In the genomic region with DNA sequence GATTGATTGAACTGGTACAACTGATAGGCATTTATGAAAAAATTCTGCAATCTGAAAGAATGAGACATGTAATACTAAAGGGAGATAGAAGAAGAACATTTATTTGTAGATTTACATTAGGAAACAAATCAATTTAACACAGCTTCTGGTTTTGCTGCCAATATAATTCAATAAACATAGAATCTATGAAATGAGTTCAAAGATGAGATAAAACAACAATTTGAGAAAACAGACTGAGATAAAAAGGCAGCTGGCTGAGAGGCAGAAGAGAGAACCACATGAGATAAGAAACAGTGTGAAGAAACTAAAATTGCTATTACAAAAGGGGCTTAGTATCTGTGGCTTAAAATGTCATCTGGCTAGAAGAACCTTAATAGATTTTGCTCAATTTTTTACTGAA, we compare ENCODE assay signal across 20 cellular contexts.
DNase-seq lines count a peak whose midpoint lies in the region; FAIRE-seq and TF ChIP-seq lines count a peak whose summit lies in the region.
"Had no signal": no experiment of that assay in that cellular context is flagged by ENCODE, and none has a peak within 500 bp of the region (broad histone marks: within the 10 kb centered on the region; RNA-seq: fewer than 3 reads in every experiment).

No MANE protein-coding gene starts in this region.

- POLR2A ChIA-PET in SK-N-SH (lab: Yijun Ruan, JAX), result no interaction called here

- no peak overlapping the region for H4K5ac ChIP-seq in mesendoderm (ENCODE audit: low read length)

- no peaks in the 10 kb centered on the region for H3K79me1 ChIP-seq in mesendoderm (ENCODE audit: low read length)

- H3K9me2 ChIP-seq in SK-N-SH, result no peaks in the 10 kb centered on the region

- H3K4me1 ChIP-seq in SK-N-SH (ENCODE audit: control insufficient read depth in 1 of 2, insufficient read depth in 2 of 2, low read depth in 1 of 2, low read length in 1 of 2) (no peaks in the 10 kb centered on the region), mesendoderm (ENCODE audit: control insufficient read depth, low read depth, low read length) (no peaks in the 10 kb centered on the region)
- H3K4me1 ChIP-seq: A549; BLaER1 treated with 17β-estradiol and CSF1 and Interleukin-3, amounts not matched to agents 10 nM and 100 nM; Caco-2 had no signal

- no peak overlapping the region for H2BK120ac ChIP-seq in mesendoderm (ENCODE audit: low read depth, low read length)

- H3K4ac ChIP-seq in mesendoderm (ENCODE audit: low read depth, low read length), result no peak overlapping the region

- H3K27me3 ChIP-seq in SK-N-SH (ENCODE audit: insufficient read depth) (no peaks in the 10 kb centered on the region), mesendoderm (ENCODE audit: insufficient read depth, low read length, poor library complexity) (no peaks in the 10 kb centered on the region)

- no peak for FAIRE-seq in RCC 7860 (lab: Jason Lieb, UNC)
- FAIRE-seq: A549, D721Med, G401.6, GM12891, GM19239 had no signal

- H3F3A ChIP-seq in SK-N-SH (replicated peaks; ENCODE audit: insufficient read depth), result no peaks in the 10 kb centered on the region

- no peaks in the 10 kb centered on the region for H3K9me3 ChIP-seq in SK-N-SH
- H3K9me3 ChIP-seq: A549, Caco-2 had no signal

- peak in 1 of 2 experiments; percentile 23; a peak in 1 of 4 replicates for TF ChIP-seq EP300 in SK-N-SH (IDR thresholded peaks at IDR 0.05; ENCODE audit: borderline replicate concordance in 1 of 2, low read depth in 1 of 2, low read length in 1 of 2)

- H3K9ac ChIP-seq in SK-N-SH (no peak overlapping the region), mesendoderm (ENCODE audit: low read length) (no peak overlapping the region)
- H3K9ac ChIP-seq: BLaER1 treated with 17β-estradiol and CSF1 and Interleukin-3, amounts not matched to agents 10 nM and 100 nM had no signal

- no peak overlapping the region for H3K4me3 ChIP-seq in SK-N-SH (ENCODE audit: low read depth in 2 of 2, low read length in 1 of 2)
- H3K4me3 ChIP-seq in mesendoderm (ENCODE audit: low read length), result no peak overlapping the region
- H3K4me3 ChIP-seq: A549; BLaER1 treated with 17β-estradiol and CSF1 and Interleukin-3, amounts not matched to agents 10 nM and 100 nM had no signal

- H3K4me2 ChIP-seq in SK-N-SH (no peak overlapping the region), mesendoderm (ENCODE audit: low read length) (no peak overlapping the region)
- H3K4me2 ChIP-seq: A549; BLaER1 treated with 17β-estradiol and CSF1 and Interleukin-3, amounts not matched to agents 10 nM and 100 nM had no signal

- H2AK5ac ChIP-seq in mesendoderm (ENCODE audit: low read length), result no peak overlapping the region

- no peaks in the 10 kb centered on the region for H4K20me1 ChIP-seq in SK-N-SH (ENCODE audit: insufficient read depth)
- H4K20me1 ChIP-seq: BLaER1 treated with 17β-estradiol and CSF1 and Interleukin-3, amounts not matched to agents 10 nM and 100 nM had no signal

- H3K18ac ChIP-seq in mesendoderm (ENCODE audit: low read length), result no peak overlapping the region

- H3K56ac ChIP-seq in mesendoderm (ENCODE audit: low read length), result no peak overlapping the region

- no peak for TF ChIP-seq RAD21 in SK-N-SH (IDR thresholded peaks at IDR 0.05; ENCODE audit: low read length)

- H4K8ac ChIP-seq in mesendoderm (ENCODE audit: low read depth, low read length), result no peak overlapping the region

- DNase-seq in RCC 7860 (ENCODE audit: low spot score) (peak; percentile 2), SK-N-SH (no peak), mesendoderm (peak; percentile 9), NCI-H526 treated with DMSO at 0.1 percent for 48 hours (lab: John Stamatoyannopoulos, UW) (no peak)
- DNase-seq in activated effector memory CD4-positive, alpha-beta T cell treated with anti-CD3 and anti-CD28 coated beads, Interleukin-2, amount 50 U/mL, for 16 hours, result no peak
- DNase-seq: AML-193; Caco-2; Calu3; CD4-positive, alpha-beta T cell; CD8-positive, alpha-beta T cell; DMS79 treated with DMSO at 0.1 percent for 48 hours; GF-D8 had no signal

- TF ChIP-seq CTCF in SK-N-SH (IDR thresholded peaks at IDR 0.05), result no peak

- H3K23ac ChIP-seq in mesendoderm (ENCODE audit: low read length), result no peak overlapping the region

- H3K79me2 ChIP-seq in SK-N-SH (ENCODE audit: insufficient read depth) (no peaks in the 10 kb centered on the region), mesendoderm (ENCODE audit: control insufficient read depth, insufficient read depth, low read length) (no peaks in the 10 kb centered on the region)

- CTCF ChIA-PET in SK-N-SH (lab: Yijun Ruan, JAX), result no interaction called here

- no peak overlapping the region for H2BK15ac ChIP-seq in mesendoderm (replicated peaks; ENCODE audit: low read depth)

- no peak overlapping the region for H2AFZ ChIP-seq in SK-N-SH (ENCODE audit: low read depth)

- no peaks in the 10 kb centered on the region for H3K36me3 ChIP-seq in SK-N-SH (replicated peaks in 1 of 2; ENCODE audit: control insufficient read depth in 1 of 2, insufficient read depth in 2 of 2, low read length in 1 of 2)
- H3K36me3 ChIP-seq in mesendoderm (ENCODE audit: control insufficient read depth, insufficient read depth, low read length), result no peaks in the 10 kb centered on the region
- H3K36me3 ChIP-seq: BLaER1 treated with 17β-estradiol and CSF1 and Interleukin-3, amounts not matched to agents 10 nM and 100 nM had no signal

- H2BK5ac ChIP-seq in mesendoderm (ENCODE audit: low read length), result no peak overlapping the region

- H3K27ac ChIP-seq in SK-N-SH (ENCODE audit: low read depth in 2 of 2, low read length in 1 of 2), result no peak overlapping the region
- H3K27ac ChIP-seq in mesendoderm (ENCODE audit: low read depth, low read length), result no peak overlapping the region
- H3K27ac ChIP-seq: 22Rv1; A549; BLaER1 treated with 17β-estradiol and CSF1 and Interleukin-3, amounts not matched to agents 10 nM and 100 nM; C4-2B had no signal

TF ChIP-seq in SK-N-SH, 30 proteins besides CTCF, POLR2A, EP300 and RAD21:
- TF ChIP-seq ELF1 (IDR thresholded peaks at IDR 0.05) (no peak), SIN3A (IDR thresholded peaks at IDR 0.05; ENCODE audit: borderline replicate concordance, low read depth, low read length) (no peak), RXRA (IDR thresholded peaks at IDR 0.05; ENCODE audit: borderline replicate concordance, low read depth) (no peak), JUND (IDR thresholded peaks at IDR 0.05) (no peak), GATA2 (CRISPR knock-in tag; IDR thresholded peaks at IDR 0.05) (peak; percentile 50)
- TF ChIP-seq, protein P1, sequence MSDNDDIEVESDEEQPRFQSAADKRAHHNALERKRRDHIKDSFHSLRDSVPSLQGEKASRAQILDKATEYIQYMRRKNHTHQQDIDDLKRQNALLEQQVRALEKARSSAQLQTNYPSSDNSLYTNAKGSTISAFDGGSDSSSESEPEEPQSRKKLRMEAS (IDR thresholded peaks at IDR 0.05; ENCODE audit: low read depth), result no peak
TF ChIP-seq in SK-N-SH: peak in this region for 1.

Comparison
In these comparisons a context has a peak if more than half of its experiments do, and no peak if none do; other contexts are left out.
1. DNase-seq: peak in RCC 7860 (single experiment) and mesendoderm (single experiment); none in SK-N-SH (single experiment), activated effector memory CD4-positive, alpha-beta T cell treated with anti-CD3 and anti-CD28 coated beads, Interleukin-2, amount 50 U/mL, for 16 hours (single experiment) and NCI-H526 treated with DMSO at 0.1 percent for 48 hours (single experiment).